1 cellular context compared by ENCODE assay signal in the genomic region with DNA sequence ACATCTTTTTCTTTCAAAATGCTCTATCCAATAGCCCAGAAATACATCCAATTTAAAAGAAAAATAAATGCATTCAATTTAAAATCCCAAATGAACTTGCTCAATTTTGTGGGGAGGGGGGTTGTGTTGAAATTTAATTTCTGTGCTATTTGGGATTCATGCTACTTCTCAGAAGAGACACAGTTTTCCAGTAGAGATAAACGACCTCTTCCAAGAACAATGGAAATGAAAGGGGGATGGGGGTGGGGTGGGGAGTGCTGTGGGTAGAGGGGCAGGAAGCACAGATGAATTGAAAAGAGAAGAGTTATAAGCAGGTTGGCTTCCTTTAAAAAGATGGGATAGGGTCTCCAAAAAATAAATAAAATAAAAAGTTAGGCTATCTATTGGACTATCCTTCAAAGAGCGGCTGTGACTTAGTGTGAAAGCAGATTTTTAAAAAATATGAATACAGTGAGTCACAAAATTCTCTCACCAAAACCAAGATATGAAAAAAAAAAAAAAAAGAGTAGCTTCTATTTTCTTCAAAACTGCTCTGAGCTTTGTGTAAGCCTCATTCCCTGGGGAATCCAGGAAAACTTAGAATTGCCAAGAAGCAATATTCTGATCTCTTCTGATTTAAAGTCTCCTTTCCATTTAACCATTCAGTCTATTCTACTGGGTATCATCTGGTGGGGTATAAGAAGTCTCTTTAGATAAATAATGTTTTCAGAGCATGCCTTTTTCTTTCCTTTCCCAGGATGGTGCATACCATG.
TF ChIP-seq lines count a peak whose summit lies in the region.

No MANE protein-coding gene starts in this region.

TF ChIP-seq in H1, 55 proteins besides CTCF, POLR2A, EP300 and RAD21 (continued from another document):
- TF ChIP-seq CTBP2 (IDR thresholded peaks at IDR 0.05; ENCODE audit: borderline replicate concordance, insufficient read depth, insufficient read length, low read length) (no peak), CHD1 (IDR thresholded peaks at IDR 0.05; ENCODE audit: low read depth, low read length) (no peak), YY1 (IDR thresholded peaks at IDR 0.05; ENCODE audit: low read depth, low read length) (no peak), SAP30 (IDR thresholded peaks at IDR 0.05; ENCODE audit: insufficient read depth, insufficient replicate concordance, low read length) (no peak)
